Comparison of ENCODE assay signal across 8 cellular contexts in the genomic region with DNA sequence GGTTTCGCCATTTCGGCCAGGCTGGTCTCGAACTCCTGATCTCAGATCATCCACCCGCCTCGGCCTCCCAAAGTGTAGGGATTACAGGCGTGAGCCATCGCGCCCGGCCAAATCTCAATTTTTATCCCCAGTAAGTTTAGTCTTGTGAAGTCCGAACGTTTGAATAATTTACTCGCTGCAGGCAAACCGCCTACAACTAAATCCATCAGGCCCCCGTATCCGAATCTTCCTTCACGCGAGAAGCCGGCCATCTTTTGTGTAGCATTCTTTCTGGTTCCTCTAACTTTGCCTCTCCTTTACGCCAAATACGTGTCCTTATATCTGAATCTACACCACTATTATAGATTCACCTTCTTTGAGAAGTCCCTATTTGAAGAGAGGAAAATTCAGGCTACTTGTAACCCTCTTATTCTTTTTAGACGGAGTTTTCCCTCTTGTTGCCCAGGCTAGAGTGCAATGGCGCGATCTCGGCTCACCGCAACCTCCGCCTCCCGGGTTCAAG. TPM values are rescaled to one million over a fixed set of nuclear protein-coding genes. Genes with fewer than 3 reads are reported as not detected.
DNase-seq lines count a peak whose midpoint lies in the region; ATAC-seq and TF ChIP-seq lines count a peak whose summit lies in the region.

No MANE protein-coding gene starts in this region.

- DNase-seq in activated CD4-positive, alpha-beta T cell treated with anti-CD3 and anti-CD28 coated beads for 36 hours = peak; percentile 62
- DNase-seq in activated CD4-positive, alpha-beta T cell treated with anti-CD3 and anti-CD28 coated beads, Interleukin-2, amount 50 U/mL, for 4 hours = no peak
- no peak for DNase-seq in SJSA1 (ENCODE audit: low read depth in 1 of 2, low spot score in 2 of 2)
- DNase-seq in effector memory CD8-positive, alpha-beta T cell = peak in 2 of 3 experiments; percentile 8 to 14
- peak in 5 of 9 donors; percentile 20 to 37 (median 27) for DNase-seq in naive thymus-derived CD4-positive, alpha-beta T cell
- DNase-seq in GM10266 (ENCODE audit: extremely low spot score) = no peak
- no peak for DNase-seq in GF-D8 (lab: John Stamatoyannopoulos, UW)

- no peaks in the 10 kb centered on the region for H3K27me3 ChIP-seq in SJSA1 (replicated peaks)
- H3K27me3 ChIP-seq in naive thymus-derived CD4-positive, alpha-beta T cell (ENCODE audit: control insufficient read depth in 2 of 2, insufficient read depth in 2 of 2, low read length in 2 of 2) = no peaks in the 10 kb centered on the region

- no peaks in the 10 kb centered on the region for H3K27me3 Mint-ChIP-seq in activated CD4-positive, alpha-beta T cell treated with anti-CD3 and anti-CD28 coated beads for 36 hours
- H3K27me3 Mint-ChIP-seq in effector memory CD8-positive, alpha-beta T cell = no peaks in the 10 kb centered on the region
- H3K27me3 Mint-ChIP-seq in naive thymus-derived CD4-positive, alpha-beta T cell = no peaks in the 10 kb centered on the region

- CTCF ChIA-PET in activated CD4-positive, alpha-beta T cell treated with anti-CD3 and anti-CD28 coated beads for 36 hours (lab: Charles Lee) = interaction anchor here (0.6 to 1.6 kb wide), 3 partner anchors 12 to 914 kb away, joined by 3 to 7 read pairs (median 3); no protein-coding TSS in a partner anchor
- CTCF ChIA-PET in naive thymus-derived CD4-positive, alpha-beta T cell (lab: Charles Lee) = interaction anchor here (0.6 to 2.4 kb wide), 2 partner anchors 11 to 14 kb away, joined by 3 to 8 read pairs; no protein-coding TSS in a partner anchor

- intact Hi-C loops in activated CD4-positive, alpha-beta T cell treated with anti-CD3 and anti-CD28 coated beads for 36 hours (cut with DNase I, micrococcal nuclease) = loop anchor here (1.0 to 10.0 kb wide), 13 partner anchors 15 to 659 kb away; a partner anchor contains a TSS
- intact Hi-C loops in naive thymus-derived CD4-positive, alpha-beta T cell (cut with micrococcal nuclease) = loop anchor here (1.0 to 10.0 kb wide), 10 partner anchors 15 to 618 kb away; a partner anchor contains a TSS

- peak overlapping the region; percentile 90 for H3K4me3 Mint-ChIP-seq in activated CD4-positive, alpha-beta T cell treated with anti-CD3 and anti-CD28 coated beads for 36 hours
- H3K4me3 Mint-ChIP-seq in effector memory CD8-positive, alpha-beta T cell = peak overlapping the region; percentile 92 to 100
- peak overlapping the region; percentile 91 to 99 (median 95) for H3K4me3 Mint-ChIP-seq in naive thymus-derived CD4-positive, alpha-beta T cell

- H3K27ac ChIP-seq in SJSA1 = peak overlapping the region; percentile 67
- H3K27ac ChIP-seq in naive thymus-derived CD4-positive, alpha-beta T cell (ENCODE audit: low read depth, low read length) = peak overlapping the region; percentile 79

- POLR2A ChIA-PET in activated CD4-positive, alpha-beta T cell treated with anti-CD3 and anti-CD28 coated beads for 36 hours (lab: Charles Lee) = no interaction called here
- POLR2A ChIA-PET in naive thymus-derived CD4-positive, alpha-beta T cell (lab: Charles Lee) = interaction anchor here (1.9 kb wide), 1 partner anchor 240 kb away, joined by 6 read pairs; a partner anchor contains a TSS

- peaks cover 2% of the 10 kb centered on the region for H3K9me3 Mint-ChIP-seq in activated CD4-positive, alpha-beta T cell treated with anti-CD3 and anti-CD28 coated beads for 36 hours (ENCODE audit: low read depth)
- no peaks in the 10 kb centered on the region for H3K9me3 Mint-ChIP-seq in effector memory CD8-positive, alpha-beta T cell
- peaks cover 0 to 4% (median 0%) of the 10 kb centered on the region in 11 donors for H3K9me3 Mint-ChIP-seq in naive thymus-derived CD4-positive, alpha-beta T cell

- no peak for ATAC-seq in activated CD4-positive, alpha-beta T cell treated with anti-CD3 and anti-CD28 coated beads for 36 hours
- no peak for ATAC-seq in effector memory CD8-positive, alpha-beta T cell (replicated peaks)
- ATAC-seq in naive thymus-derived CD4-positive, alpha-beta T cell = no peak
- no peak for ATAC-seq in HG03039 (IDR thresholded peaks at IDR 0.05; ENCODE audit: unreplicated experiment)

- H3K36me3 ChIP-seq in SJSA1 = peaks cover 48% of the 10 kb centered on the region
- H3K36me3 ChIP-seq in naive thymus-derived CD4-positive, alpha-beta T cell (ENCODE audit: control insufficient read depth in 2 of 3, insufficient read depth in 3 of 3, low read length in 3 of 3) = peaks cover 7 to 20% (median 13%) of the 10 kb centered on the region in 3 experiments

- peaks cover 15% of the 10 kb centered on the region for H3K4me1 ChIP-seq in SJSA1 (replicated peaks)
- H3K4me1 ChIP-seq in naive thymus-derived CD4-positive, alpha-beta T cell (ENCODE audit: control insufficient read depth in 2 of 2, insufficient read depth in 2 of 2, low read length in 2 of 2) = peaks cover 21 to 26% of the 10 kb centered on the region in 2 donors

- H3K9me3 ChIP-seq in SJSA1 (replicated peaks) = 0 out of 2 replicates have a peak, but pooled peaks cover 8% of the 10 kb centered on the region
- H3K9me3 ChIP-seq in naive thymus-derived CD4-positive, alpha-beta T cell (ENCODE audit: control insufficient read depth in 2 of 3, low read length in 3 of 3) = no peaks in the 10 kb centered on the region

- peaks cover 43% of the 10 kb centered on the region for H3K4me1 Mint-ChIP-seq in activated CD4-positive, alpha-beta T cell treated with anti-CD3 and anti-CD28 coated beads for 36 hours
- peaks cover 20 to 40% of the 10 kb centered on the region in 2 donors for H3K4me1 Mint-ChIP-seq in effector memory CD8-positive, alpha-beta T cell (ENCODE audit: low read depth in 2 of 2)
- peaks cover 23 to 55% (median 45%) of the 10 kb centered on the region in 7 donors for H3K4me1 Mint-ChIP-seq in naive thymus-derived CD4-positive, alpha-beta T cell

- peak overlapping the region; percentile 90 for H3K4me3 ChIP-seq in SJSA1
- H3K4me3 ChIP-seq in naive thymus-derived CD4-positive, alpha-beta T cell (ENCODE audit: low read length) = peak overlapping the region; percentile 77

- TF ChIP-seq CTCF in GM10266 (IDR thresholded peaks at IDR 0.05; ENCODE audit: control insufficient read depth, insufficient read depth, low read depth, missing control alignments) = no peak

- peak overlapping the region; percentile 96 for H3K27ac Mint-ChIP-seq in activated CD4-positive, alpha-beta T cell treated with anti-CD3 and anti-CD28 coated beads for 36 hours
- H3K27ac Mint-ChIP-seq in effector memory CD8-positive, alpha-beta T cell = peak overlapping the region; percentile 99
- peak overlapping the region; percentile 89 to 100 (median 98) for H3K27ac Mint-ChIP-seq in naive thymus-derived CD4-positive, alpha-beta T cell

- peaks cover 45% of the 10 kb centered on the region for H3K36me3 Mint-ChIP-seq in activated CD4-positive, alpha-beta T cell treated with anti-CD3 and anti-CD28 coated beads for 36 hours (ENCODE audit: low read depth)
- H3K36me3 Mint-ChIP-seq in effector memory CD8-positive, alpha-beta T cell (ENCODE audit: insufficient read depth) = peaks cover 40% of the 10 kb centered on the region
- peaks cover 0 to 27% (median 13%) of the 10 kb centered on the region in 5 donors for H3K36me3 Mint-ChIP-seq in naive thymus-derived CD4-positive, alpha-beta T cell

RNA-seq across cellular contexts. Expression of a gene that starts 0.6 kb away (rescaled TPM):
- 100 to 1,000 TPM; 632 to 670 TPM for total RNA-seq in activated CD4-positive, alpha-beta T cell treated with anti-CD3 and anti-CD28 coated beads for 36 hours
- 204 and 252 TPM in 2 replicates for total RNA-seq in SJSA1 (2014; rRNA removed; shearing (Covaris generic))
- total RNA-seq in naive thymus-derived CD4-positive, alpha-beta T cell = 100 to 1,000 TPM; 383 to 586 (median 525) TPM
- 100 to 1,000 TPM; 338 to 419 TPM for polyA plus RNA-seq in naive thymus-derived CD4-positive, alpha-beta T cell

RNA-seq across cellular contexts. Expression of a gene that starts 4.5 kb away (rescaled TPM):
- total RNA-seq in activated CD4-positive, alpha-beta T cell treated with anti-CD3 and anti-CD28 coated beads for 36 hours = 10 to 100 TPM; 18.6 to 20.1 TPM
- 43.8 and 71.2 TPM in 2 replicates for total RNA-seq in SJSA1 (2014; rRNA removed; shearing (Covaris generic))
- 10 to 100 TPM; 18.9 to 26.2 (median 20.4) TPM for total RNA-seq in naive thymus-derived CD4-positive, alpha-beta T cell
- 10 to 100 TPM; 14.3 to 18.5 TPM for polyA plus RNA-seq in naive thymus-derived CD4-positive, alpha-beta T cell

RNA-seq across cellular contexts. Expression of a gene that starts 25.5 kb away (rescaled TPM):
- under 1 TPM in 1 of 2 experiments, not detected in 1; 0.21 TPM for total RNA-seq in activated CD4-positive, alpha-beta T cell treated with anti-CD3 and anti-CD28 coated beads for 36 hours
- not detected in 2 replicates for total RNA-seq in SJSA1 (2014; rRNA removed; shearing (Covaris generic))
- total RNA-seq in naive thymus-derived CD4-positive, alpha-beta T cell = not detected
- polyA plus RNA-seq in naive thymus-derived CD4-positive, alpha-beta T cell = not detected

RNA-seq across cellular contexts. Expression of a gene that starts 40.9 kb away (rescaled TPM):
- total RNA-seq in activated CD4-positive, alpha-beta T cell treated with anti-CD3 and anti-CD28 coated beads for 36 hours = 10 to 100 TPM; 21.3 to 22.4 TPM
- 54.7 and 60.9 TPM in 2 replicates for total RNA-seq in SJSA1 (2014; rRNA removed; shearing (Covaris generic))
- 10 to 100 TPM in 1 of 5 experiments, 1 to 10 TPM in 4; 1.1 to 14.6 (median 5.4) TPM for total RNA-seq in naive thymus-derived CD4-positive, alpha-beta T cell
- polyA plus RNA-seq in naive thymus-derived CD4-positive, alpha-beta T cell = 1 to 10 TPM; 7.8 to 8.1 TPM

RNA-seq across cellular contexts. Expression of a gene that starts 57.5 kb away (rescaled TPM):
- 10 to 100 TPM; 11.2 to 11.8 TPM for total RNA-seq in activated CD4-positive, alpha-beta T cell treated with anti-CD3 and anti-CD28 coated beads for 36 hours
- total RNA-seq in SJSA1 (2014; rRNA removed; shearing (Covaris generic)) = 37.8 and 61.1 TPM in 2 replicates
- total RNA-seq in naive thymus-derived CD4-positive, alpha-beta T cell = 10 to 100 TPM; 22.2 to 40.0 (median 27.8) TPM
- 1 to 10 TPM; 2.2 to 7.3 TPM for polyA plus RNA-seq in naive thymus-derived CD4-positive, alpha-beta T cell

Comparison
In these comparisons a context has a peak if more than half of its experiments do, and no peak if none do; other contexts are left out.
1. DNase-seq: peak in activated CD4-positive, alpha-beta T cell treated with anti-CD3 and anti-CD28 coated beads for 36 hours (single experiment), effector memory CD8-positive, alpha-beta T cell (2 of 3) and naive thymus-derived CD4-positive, alpha-beta T cell (5 of 9); none in activated CD4-positive, alpha-beta T cell treated with anti-CD3 and anti-CD28 coated beads, Interleukin-2, amount 50 U/mL, for 4 hours (0 of 2), SJSA1 (0 of 2), GM10266 (single experiment) and GF-D8 (single experiment).
2. Peak in every context shown above with its lines, with median percentiles within 50 percentile points of each other: H3K27ac Mint-ChIP-seq and H3K4me3 Mint-ChIP-seq.